Comparison of ENCODE assay signal across 27 cellular contexts in genomic region chr10:34160595-34160994, GRCh38.
"Had no signal": no experiment of that assay in that cellular context is flagged by ENCODE, and none has a peak within 500 bp of the region (broad histone marks: within the 10 kb centered on the region; RNA-seq: fewer than 3 reads in every experiment).

No MANE protein-coding gene starts in this region.

- DNase-seq: activated CD4-positive, alpha-beta memory T cell treated with anti-CD3 and anti-CD28 coated beads, Interleukin-2, amount 10 ng/mL, durations not matched to agents 7 days and 5 days; activated CD4-positive, alpha-beta T cell treated with anti-CD3 and anti-CD28 coated beads for 1 hour; activated CD4-positive, alpha-beta T cell treated with anti-CD3 and anti-CD28 coated beads for 36 hours; activated CD4-positive, alpha-beta T cell treated with anti-CD3 and anti-CD28 coated beads for 48 hours; activated CD4-positive, alpha-beta T cell treated with anti-CD3 and anti-CD28 coated beads, Interleukin-2, amount 10 ng/mL, durations not matched to agents 7 days and 5 days; activated CD4-positive, alpha-beta T cell treated with anti-CD3 and anti-CD28 coated beads, Interleukin-2, amount 50 U/mL, for 48 hours; activated CD4-positive, CD25-positive, alpha-beta regulatory T cell; activated CD8-positive, alpha-beta memory T cell treated with anti-CD3 and anti-CD28 coated beads for 24 hours; activated CD8-positive, alpha-beta memory T cell treated with anti-CD3 and anti-CD28 coated beads, Interleukin-2, amount 10 ng/mL, durations not matched to agents 7 days and 5 days; activated CD8-positive, alpha-beta memory T cell treated with anti-CD3 and anti-CD28 coated beads, Interleukin-2, amount 50 U/mL, for 48 hours; activated CD8-positive, alpha-beta T cell treated with anti-CD3 and anti-CD28 coated beads, Interleukin-2, amount 10 ng/mL, durations not matched to agents 7 days and 5 days; activated effector memory CD4-positive, alpha-beta T cell treated with Interleukin-2 at 50 U/mL for 16 hours; activated gamma-delta T cell; activated naive CD4-positive, alpha-beta T cell treated with anti-CD3 and anti-CD28 coated beads, Interleukin-2, amount 10 ng/mL, durations not matched to agents 7 days and 5 days; activated naive CD4-positive, alpha-beta T cell treated with Interleukin-2 at 50 U/mL for 16 hours; activated naive CD8-positive, alpha-beta T cell treated with anti-CD3 and anti-CD28 coated beads, Interleukin-2, amount 10 ng/mL, durations not matched to agents 7 days and 5 days; activated naive CD8-positive, alpha-beta T cell treated with anti-CD3 and anti-CD28 coated beads, Interleukin-2, amount 50 U/mL, for 24 hours; activated T-cell treated with anti-CD3 and anti-CD28 coated beads, Interleukin-2, amount 50 U/mL, for 24 hours; activated T-cell treated with anti-CD3 and anti-CD28 coated beads, Interleukin-2, amount 50 U/mL, for 48 hours; amygdala; anterior cingulate cortex; caudate nucleus; cerebellar nuclear complex; colonic mucosa; T-helper 2 cell; T-helper 9 cell; WERI-Rb-1 had no signal
